1 cellular context compared by ENCODE assay signal in the genomic region with DNA sequence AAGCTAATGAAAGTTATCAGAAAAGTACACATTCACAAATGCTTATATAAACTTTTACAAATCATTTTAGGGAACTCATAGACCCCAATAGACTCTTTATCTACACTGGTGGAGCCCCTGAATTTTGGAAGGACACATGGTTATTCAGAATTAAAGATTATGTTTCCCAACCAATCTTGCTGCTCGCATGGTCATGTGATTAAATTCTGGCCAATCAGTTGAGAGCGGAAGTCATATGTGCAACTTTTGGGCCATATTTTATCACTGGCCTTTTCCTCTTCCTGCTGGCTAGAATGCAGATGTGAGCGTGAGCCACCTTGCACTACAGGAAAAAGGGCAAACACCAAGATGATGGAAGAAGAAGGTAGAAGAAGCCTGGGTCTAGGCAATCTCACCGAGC.
TF ChIP-seq lines count a peak whose summit lies in the region.

No MANE protein-coding gene starts in this region.

TF ChIP-seq in K562, 482 proteins besides CTCF, POLR2A, EP300 and RAD21 (continued from another document):
- TF ChIP-seq, protein P1, sequence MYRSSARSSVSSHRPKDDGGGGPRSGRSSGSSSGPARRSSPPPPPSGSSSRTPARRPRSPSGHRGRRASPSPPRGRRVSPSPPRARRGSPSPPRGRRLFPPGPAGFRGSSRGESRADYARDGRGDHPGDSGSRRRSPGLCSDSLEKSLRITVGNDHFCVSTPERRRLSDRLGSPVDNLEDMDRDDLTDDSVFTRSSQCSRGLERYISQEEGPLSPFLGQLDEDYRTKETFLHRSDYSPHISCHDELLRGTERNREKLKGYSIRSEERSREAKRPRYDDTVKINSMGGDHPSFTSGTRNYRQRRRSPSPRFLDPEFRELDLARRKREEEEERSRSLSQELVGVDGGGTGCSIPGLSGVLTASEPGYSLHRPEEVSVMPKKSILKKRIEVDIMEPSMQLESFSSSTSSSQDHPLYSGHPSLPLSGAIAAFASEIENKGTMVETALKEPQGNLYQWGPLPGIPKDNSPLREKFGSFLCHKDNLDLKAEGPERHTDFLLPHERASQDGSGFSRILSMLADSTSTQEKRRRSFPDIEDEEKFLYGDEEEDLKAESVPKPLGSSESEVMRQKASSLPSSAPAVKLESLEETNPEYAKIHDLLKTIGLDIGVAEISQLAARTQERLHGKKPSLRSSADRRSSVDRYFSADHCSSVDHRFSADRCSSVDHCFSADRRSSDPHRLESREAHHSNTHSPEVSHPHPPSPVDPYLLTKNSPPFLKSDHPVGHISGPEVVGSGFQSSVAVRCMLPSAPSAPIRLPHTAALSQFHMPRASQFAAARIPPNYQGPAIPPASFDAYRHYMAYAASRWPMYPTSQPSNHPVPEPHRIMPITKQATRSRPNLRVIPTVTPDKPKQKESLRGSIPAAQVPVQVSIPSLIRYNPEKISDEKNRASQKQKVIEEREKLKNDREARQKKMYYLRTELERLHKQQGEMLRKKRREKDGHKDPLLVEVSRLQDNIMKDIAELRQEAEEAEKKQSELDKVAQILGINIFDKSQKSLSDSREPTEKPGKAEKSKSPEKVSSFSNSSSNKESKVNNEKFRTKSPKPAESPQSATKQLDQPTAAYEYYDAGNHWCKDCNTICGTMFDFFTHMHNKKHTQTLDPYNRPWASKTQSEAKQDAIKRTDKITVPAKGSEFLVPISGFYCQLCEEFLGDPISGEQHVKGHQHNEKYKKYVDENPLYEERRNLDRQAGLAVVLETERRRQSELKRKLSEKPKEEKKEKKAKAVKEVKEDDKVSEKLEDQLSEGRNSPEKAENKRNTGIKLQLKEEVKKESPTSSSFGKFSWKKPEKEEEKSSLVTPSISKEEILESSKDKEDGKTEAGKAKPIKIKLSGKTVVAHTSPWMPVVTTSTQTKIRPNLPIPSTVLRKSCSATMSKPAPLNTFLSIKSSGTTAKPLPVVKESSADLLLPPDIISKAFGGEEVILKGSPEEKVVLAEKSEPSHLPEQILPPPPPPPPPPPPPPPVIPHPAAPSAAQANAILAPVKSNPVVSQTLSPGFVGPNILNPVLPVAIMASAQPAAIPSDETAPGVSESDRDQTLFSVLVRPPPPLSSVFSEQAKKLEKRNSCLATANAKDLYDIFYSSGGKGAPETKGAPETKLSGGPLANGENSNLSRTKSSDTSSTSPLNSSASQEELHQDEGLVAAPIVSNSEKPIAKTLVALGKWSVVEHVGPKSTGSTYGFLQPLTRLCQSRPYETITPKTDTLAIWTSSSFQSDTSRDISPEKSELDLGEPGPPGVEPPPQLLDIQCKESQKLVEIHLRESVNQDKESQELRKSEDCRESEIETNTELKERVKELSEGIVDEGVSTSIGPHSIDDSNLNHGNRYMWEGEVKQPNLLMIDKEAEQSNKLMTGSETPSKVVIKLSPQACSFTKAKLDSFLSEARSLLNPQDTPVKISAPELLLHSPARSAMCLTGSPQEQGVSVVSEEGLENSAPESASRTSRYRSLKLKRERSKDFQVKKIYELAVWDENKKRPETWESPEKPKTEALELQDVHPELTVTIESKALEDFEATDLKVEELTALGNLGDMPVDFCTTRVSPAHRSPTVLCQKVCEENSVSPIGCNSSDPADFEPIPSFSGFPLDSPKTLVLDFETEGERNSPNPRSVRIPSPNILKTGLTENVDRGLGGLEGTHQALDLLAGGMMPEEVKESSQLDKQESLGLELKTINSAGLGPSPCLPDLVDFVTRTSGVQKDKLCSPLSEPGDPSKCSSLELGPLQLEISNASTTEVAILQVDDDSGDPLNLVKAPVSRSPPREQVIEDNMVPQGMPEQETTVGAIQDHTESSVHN (IDR thresholded peaks at IDR 0.05; ENCODE audit: borderline replicate concordance in 1 of 2, low read depth in 1 of 2): no peak
- TF ChIP-seq BCL6 (CRISPR knock-in tag; IDR thresholded peaks at IDR 0.05) (no peak), CHCHD3 (CRISPR knock-in tag; IDR thresholded peaks at IDR 0.05) (no peak), SRSF9 (IDR thresholded peaks at IDR 0.05; ENCODE audit: borderline replicate concordance, low read depth, low read length) (no peak), SMAD2 (IDR thresholded peaks at IDR 0.05; ENCODE audit: low read depth, low read length) (no peak), NFYB (IDR thresholded peaks at IDR 0.05; ENCODE audit: extremely low read depth, insufficient read length) (peak; percentile 74)
- TF ChIP-seq, protein P2, sequence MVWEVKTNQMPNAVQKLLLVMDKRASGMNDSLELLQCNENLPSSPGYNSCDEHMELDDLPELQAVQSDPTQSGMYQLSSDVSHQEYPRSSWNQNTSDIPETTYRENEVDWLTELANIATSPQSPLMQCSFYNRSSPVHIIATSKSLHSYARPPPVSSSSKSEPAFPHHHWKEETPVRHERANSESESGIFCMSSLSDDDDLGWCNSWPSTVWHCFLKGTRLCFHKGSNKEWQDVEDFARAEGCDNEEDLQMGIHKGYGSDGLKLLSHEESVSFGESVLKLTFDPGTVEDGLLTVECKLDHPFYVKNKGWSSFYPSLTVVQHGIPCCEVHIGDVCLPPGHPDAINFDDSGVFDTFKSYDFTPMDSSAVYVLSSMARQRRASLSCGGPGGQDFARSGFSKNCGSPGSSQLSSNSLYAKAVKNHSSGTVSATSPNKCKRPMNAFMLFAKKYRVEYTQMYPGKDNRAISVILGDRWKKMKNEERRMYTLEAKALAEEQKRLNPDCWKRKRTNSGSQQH (CRISPR knock-in tag; IDR thresholded peaks at IDR 0.05): no peak
- TF ChIP-seq, protein P3, sequence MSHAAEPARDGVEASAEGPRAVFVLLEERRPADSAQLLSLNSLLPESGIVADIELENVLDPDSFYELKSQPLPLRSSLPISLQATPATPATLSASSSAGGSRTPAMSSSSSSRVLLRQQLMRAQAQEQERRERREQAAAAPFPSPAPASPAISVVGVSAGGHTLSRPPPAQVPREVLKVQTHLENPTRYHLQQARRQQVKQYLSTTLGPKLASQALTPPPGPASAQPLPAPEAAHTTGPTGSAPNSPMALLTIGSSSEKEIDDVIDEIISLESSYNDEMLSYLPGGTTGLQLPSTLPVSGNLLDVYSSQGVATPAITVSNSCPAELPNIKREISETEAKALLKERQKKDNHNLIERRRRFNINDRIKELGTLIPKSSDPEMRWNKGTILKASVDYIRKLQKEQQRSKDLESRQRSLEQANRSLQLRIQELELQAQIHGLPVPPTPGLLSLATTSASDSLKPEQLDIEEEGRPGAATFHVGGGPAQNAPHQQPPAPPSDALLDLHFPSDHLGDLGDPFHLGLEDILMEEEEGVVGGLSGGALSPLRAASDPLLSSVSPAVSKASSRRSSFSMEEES (CRISPR knock-in tag; IDR thresholded peaks at IDR 0.05): peak; percentile 82
- TF ChIP-seq, protein P4, sequence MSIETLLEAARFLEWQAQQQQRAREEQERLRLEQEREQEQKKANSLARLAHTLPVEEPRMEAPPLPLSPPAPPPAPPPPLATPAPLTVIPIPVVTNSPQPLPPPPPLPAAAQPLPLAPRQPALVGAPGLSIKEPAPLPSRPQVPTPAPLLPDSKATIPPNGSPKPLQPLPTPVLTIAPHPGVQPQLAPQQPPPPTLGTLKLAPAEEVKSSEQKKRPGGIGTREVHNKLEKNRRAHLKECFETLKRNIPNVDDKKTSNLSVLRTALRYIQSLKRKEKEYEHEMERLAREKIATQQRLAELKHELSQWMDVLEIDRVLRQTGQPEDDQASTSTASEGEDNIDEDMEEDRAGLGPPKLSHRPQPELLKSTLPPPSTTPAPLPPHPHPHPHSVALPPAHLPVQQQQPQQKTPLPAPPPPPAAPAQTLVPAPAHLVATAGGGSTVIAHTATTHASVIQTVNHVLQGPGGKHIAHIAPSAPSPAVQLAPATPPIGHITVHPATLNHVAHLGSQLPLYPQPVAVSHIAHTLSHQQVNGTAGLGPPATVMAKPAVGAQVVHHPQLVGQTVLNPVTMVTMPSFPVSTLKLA (conservative IDR thresholded peaks at IDR 0.05): no peak
- TF ChIP-seq, protein P5, sequence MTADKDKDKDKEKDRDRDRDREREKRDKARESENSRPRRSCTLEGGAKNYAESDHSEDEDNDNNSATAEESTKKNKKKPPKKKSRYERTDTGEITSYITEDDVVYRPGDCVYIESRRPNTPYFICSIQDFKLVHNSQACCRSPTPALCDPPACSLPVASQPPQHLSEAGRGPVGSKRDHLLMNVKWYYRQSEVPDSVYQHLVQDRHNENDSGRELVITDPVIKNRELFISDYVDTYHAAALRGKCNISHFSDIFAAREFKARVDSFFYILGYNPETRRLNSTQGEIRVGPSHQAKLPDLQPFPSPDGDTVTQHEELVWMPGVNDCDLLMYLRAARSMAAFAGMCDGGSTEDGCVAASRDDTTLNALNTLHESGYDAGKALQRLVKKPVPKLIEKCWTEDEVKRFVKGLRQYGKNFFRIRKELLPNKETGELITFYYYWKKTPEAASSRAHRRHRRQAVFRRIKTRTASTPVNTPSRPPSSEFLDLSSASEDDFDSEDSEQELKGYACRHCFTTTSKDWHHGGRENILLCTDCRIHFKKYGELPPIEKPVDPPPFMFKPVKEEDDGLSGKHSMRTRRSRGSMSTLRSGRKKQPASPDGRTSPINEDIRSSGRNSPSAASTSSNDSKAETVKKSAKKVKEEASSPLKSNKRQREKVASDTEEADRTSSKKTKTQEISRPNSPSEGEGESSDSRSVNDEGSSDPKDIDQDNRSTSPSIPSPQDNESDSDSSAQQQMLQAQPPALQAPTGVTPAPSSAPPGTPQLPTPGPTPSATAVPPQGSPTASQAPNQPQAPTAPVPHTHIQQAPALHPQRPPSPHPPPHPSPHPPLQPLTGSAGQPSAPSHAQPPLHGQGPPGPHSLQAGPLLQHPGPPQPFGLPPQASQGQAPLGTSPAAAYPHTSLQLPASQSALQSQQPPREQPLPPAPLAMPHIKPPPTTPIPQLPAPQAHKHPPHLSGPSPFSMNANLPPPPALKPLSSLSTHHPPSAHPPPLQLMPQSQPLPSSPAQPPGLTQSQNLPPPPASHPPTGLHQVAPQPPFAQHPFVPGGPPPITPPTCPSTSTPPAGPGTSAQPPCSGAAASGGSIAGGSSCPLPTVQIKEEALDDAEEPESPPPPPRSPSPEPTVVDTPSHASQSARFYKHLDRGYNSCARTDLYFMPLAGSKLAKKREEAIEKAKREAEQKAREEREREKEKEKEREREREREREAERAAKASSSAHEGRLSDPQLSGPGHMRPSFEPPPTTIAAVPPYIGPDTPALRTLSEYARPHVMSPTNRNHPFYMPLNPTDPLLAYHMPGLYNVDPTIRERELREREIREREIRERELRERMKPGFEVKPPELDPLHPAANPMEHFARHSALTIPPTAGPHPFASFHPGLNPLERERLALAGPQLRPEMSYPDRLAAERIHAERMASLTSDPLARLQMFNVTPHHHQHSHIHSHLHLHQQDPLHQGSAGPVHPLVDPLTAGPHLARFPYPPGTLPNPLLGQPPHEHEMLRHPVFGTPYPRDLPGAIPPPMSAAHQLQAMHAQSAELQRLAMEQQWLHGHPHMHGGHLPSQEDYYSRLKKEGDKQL (CRISPR knock-in tag; IDR thresholded peaks at IDR 0.05; ENCODE audit: borderline replicate concordance): no peak
- TF ChIP-seq, protein P6, sequence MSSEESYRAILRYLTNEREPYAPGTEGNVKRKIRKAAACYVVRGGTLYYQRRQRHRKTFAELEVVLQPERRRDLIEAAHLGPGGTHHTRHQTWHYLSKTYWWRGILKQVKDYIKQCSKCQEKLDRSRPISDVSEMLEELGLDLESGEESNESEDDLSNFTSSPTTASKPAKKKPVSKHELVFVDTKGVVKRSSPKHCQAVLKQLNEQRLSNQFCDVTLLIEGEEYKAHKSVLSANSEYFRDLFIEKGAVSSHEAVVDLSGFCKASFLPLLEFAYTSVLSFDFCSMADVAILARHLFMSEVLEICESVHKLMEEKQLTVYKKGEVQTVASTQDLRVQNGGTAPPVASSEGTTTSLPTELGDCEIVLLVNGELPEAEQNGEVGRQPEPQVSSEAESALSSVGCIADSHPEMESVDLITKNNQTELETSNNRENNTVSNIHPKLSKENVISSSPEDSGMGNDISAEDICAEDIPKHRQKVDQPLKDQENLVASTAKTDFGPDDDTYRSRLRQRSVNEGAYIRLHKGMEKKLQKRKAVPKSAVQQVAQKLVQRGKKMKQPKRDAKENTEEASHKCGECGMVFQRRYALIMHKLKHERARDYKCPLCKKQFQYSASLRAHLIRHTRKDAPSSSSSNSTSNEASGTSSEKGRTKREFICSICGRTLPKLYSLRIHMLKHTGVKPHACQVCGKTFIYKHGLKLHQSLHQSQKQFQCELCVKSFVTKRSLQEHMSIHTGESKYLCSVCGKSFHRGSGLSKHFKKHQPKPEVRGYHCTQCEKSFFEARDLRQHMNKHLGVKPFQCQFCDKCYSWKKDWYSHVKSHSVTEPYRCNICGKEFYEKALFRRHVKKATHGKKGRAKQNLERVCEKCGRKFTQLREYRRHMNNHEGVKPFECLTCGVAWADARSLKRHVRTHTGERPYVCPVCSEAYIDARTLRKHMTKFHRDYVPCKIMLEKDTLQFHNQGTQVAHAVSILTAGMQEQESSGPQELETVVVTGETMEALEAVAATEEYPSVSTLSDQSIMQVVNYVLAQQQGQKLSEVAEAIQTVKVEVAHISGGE (CRISPR knock-in tag; IDR thresholded peaks at IDR 0.05): no peak
- TF ChIP-seq, protein P7, sequence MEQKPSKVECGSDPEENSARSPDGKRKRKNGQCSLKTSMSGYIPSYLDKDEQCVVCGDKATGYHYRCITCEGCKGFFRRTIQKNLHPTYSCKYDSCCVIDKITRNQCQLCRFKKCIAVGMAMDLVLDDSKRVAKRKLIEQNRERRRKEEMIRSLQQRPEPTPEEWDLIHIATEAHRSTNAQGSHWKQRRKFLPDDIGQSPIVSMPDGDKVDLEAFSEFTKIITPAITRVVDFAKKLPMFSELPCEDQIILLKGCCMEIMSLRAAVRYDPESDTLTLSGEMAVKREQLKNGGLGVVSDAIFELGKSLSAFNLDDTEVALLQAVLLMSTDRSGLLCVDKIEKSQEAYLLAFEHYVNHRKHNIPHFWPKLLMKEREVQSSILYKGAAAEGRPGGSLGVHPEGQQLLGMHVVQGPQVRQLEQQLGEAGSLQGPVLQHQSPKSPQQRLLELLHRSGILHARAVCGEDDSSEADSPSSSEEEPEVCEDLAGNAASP (IDR thresholded peaks at IDR 0.05): no peak
TF ChIP-seq in K562: peak in this region for 5.
